16 cellular contexts compared by ENCODE assay signal in genomic region chr22:26445577-26446275, GRCh38.
"Had no signal": no experiment of that assay in that cellular context is flagged by ENCODE, and none has a peak within 500 bp of the region (broad histone marks: within the 10 kb centered on the region; RNA-seq: fewer than 3 reads in every experiment).

No MANE protein-coding gene starts in this region.

- H3K4me3 ChIP-seq: left lung, sigmoid colon, testis had no signal

- ATAC-seq: activated CD8-positive, alpha-beta memory T cell treated with anti-CD3 and anti-CD28 coated beads, Interleukin-2, amount 10 ng/mL, durations not matched to agents 7 days and 5 days; activated T-cell treated with anti-CD3 and anti-CD28 coated beads, Interleukin-2, amount 50 U/mL, for 4 hours; foreskin keratinocyte; left lung had no signal

- H3K27ac ChIP-seq: foreskin keratinocyte, left lung, testis had no signal

- H3K4me1 ChIP-seq: foreskin keratinocyte, left lung, testis had no signal

- H3K27me3 ChIP-seq: foreskin keratinocyte, left lung, sigmoid colon, testis had no signal

- FAIRE-seq: bronchial epithelial cell, endothelial cell of umbilical vein, islet of Langerhans had no signal

- DNase-seq: activated CD4-positive, alpha-beta T cell treated with anti-CD3 and anti-CD28 coated beads, Interleukin-2, amount 50 U/mL, for 48 hours; activated CD4-positive, CD25-positive, alpha-beta regulatory T cell treated with anti-CD3 and anti-CD28 coated beads, Interleukin-2, amount 50 U/mL, for 72 hours; activated CD8-positive, alpha-beta memory T cell treated with anti-CD3 and anti-CD28 coated beads, Interleukin-2, amount 10 ng/mL, durations not matched to agents 7 days and 5 days; activated effector memory CD4-positive, alpha-beta T cell treated with anti-CD3 and anti-CD28 coated beads, Interleukin-2, amount 50 U/mL, for 16 hours; activated naive CD8-positive, alpha-beta T cell treated with anti-CD3 and anti-CD28 coated beads for 36 hours; activated T-cell treated with anti-CD3 and anti-CD28 coated beads, Interleukin-2, amount 50 U/mL, for 4 hours; aorta; foreskin keratinocyte; left lung; sigmoid colon; stimulated activated CD4-positive, alpha-beta T cell treated with anti-CD3 and anti-CD28 coated beads, Interleukin-12 subunit alpha, Interleukin-12 subunit beta, amount 100 ng/mL, for 4 hours; stimulated activated naive CD4-positive, alpha-beta T cell treated with Interleukin-2 at 50 U/mL for 16 hours; testis had no signal

- H3K9me3 ChIP-seq: left lung, sigmoid colon, testis had no signal
